In genomic region chr9:130172161-130172857, GRCh38 we compare ENCODE assay signal across 8 cellular contexts. TPM values are rescaled to one million over a fixed set of nuclear protein-coding genes. Genes with fewer than 3 reads are reported as not detected.
DNase-seq lines count a peak whose midpoint lies in the region; ATAC-seq and TF ChIP-seq lines count a peak whose summit lies in the region.

Gene NCS1, plus strand, starts transcription at chr9:130172404. Its CDS starts 260 bp downstream, at chr9:130172664.

- H3K27ac ChIP-seq in CD4-positive, CD25-positive, alpha-beta regulatory T cell (ENCODE audit: insufficient read depth, low read length, poor library complexity, severe bottlenecking) = no peak within 1 kb of the TSS

- H3K36me3 Mint-ChIP-seq in CD4-positive, CD25-positive, alpha-beta regulatory T cell = no peaks in the 10 kb centered on the region

- no peaks in the 10 kb centered on the region for H3K27me3 ChIP-seq in CD4-positive, CD25-positive, alpha-beta regulatory T cell (ENCODE audit: control insufficient read depth, insufficient read depth, low read length)
- H3K27me3 ChIP-seq in skeletal muscle satellite cell (ENCODE audit: control insufficient read depth, insufficient read depth, low read length) = no peaks in the 10 kb centered on the region

- TF ChIP-seq CTCF in WI38 (IDR thresholded peaks at IDR 0.05; ENCODE audit: low read depth, low read length) (no peak), cardiac fibroblast (IDR thresholded peaks at IDR 0.05; ENCODE audit: low read depth, low read length) (no peak)

- peaks cover 0 to 2% (median 0%) of the 10 kb centered on the region in 7 donors for H3K9me3 Mint-ChIP-seq in CD4-positive, CD25-positive, alpha-beta regulatory T cell

- ATAC-seq in CD4-positive, CD25-positive, alpha-beta regulatory T cell (ENCODE audit: low read depth in 2 of 2) = peak; percentile 44 to 46
- ATAC-seq in GM18873 (IDR thresholded peaks at IDR 0.05; ENCODE audit: low FRiP score, unreplicated experiment) (no peak), HG02885 (IDR thresholded peaks at IDR 0.05; ENCODE audit: poor library complexity, unreplicated experiment) (no peak)

- peak within 1 kb of the TSS; percentile 97 for H3K4me2 ChIP-seq in skeletal muscle satellite cell (ENCODE audit: low read length)

- peak in 1 of 3 donors; percentile 23 for DNase-seq in CD4-positive, CD25-positive, alpha-beta regulatory T cell
- DNase-seq in LoVo (ENCODE audit: low spot score) (peak; percentile 76), cardiac fibroblast (ENCODE audit: low read depth in 2 of 2) (peak; percentile 55 to 76), iPS-NIHi11 (ENCODE audit: low spot score) (peak; percentile 95)

- peaks cover 4% of the 10 kb centered on the region for H3K4me1 ChIP-seq in CD4-positive, CD25-positive, alpha-beta regulatory T cell (ENCODE audit: control insufficient read depth, insufficient read depth, low read length, poor library complexity, severe bottlenecking)
- H3K4me1 ChIP-seq in skeletal muscle satellite cell (ENCODE audit: control insufficient read depth, insufficient read depth, low read length) = peaks cover 17% of the 10 kb centered on the region

- peaks cover 0 to 14% (median 4%) of the 10 kb centered on the region in 4 donors for H3K4me1 Mint-ChIP-seq in CD4-positive, CD25-positive, alpha-beta regulatory T cell

- peak within 1 kb of the TSS; percentile 82 for H3K9ac ChIP-seq in skeletal muscle satellite cell (ENCODE audit: low read depth, low read length)

- peak within 1 kb of the TSS; percentile 74 to 85 (median 78) for H3K4me3 Mint-ChIP-seq in CD4-positive, CD25-positive, alpha-beta regulatory T cell

- no peaks in the 10 kb centered on the region for H3K36me3 ChIP-seq in CD4-positive, CD25-positive, alpha-beta regulatory T cell (ENCODE audit: control insufficient read depth, insufficient read depth, low read length)
- peaks cover 4% of the 10 kb centered on the region for H3K36me3 ChIP-seq in skeletal muscle satellite cell (ENCODE audit: insufficient read depth, low read length)

- H3K27me3 Mint-ChIP-seq in CD4-positive, CD25-positive, alpha-beta regulatory T cell = peaks cover 17% of the 10 kb centered on the region

- H3K9me3 ChIP-seq in CD4-positive, CD25-positive, alpha-beta regulatory T cell (ENCODE audit: control insufficient read depth in 2 of 2, low read length in 2 of 2) = no peaks in the 10 kb centered on the region
- no peaks in the 10 kb centered on the region for H3K9me3 ChIP-seq in skeletal muscle satellite cell (replicated peaks; ENCODE audit: low read length)

- H3K4me3 ChIP-seq in CD4-positive, CD25-positive, alpha-beta regulatory T cell (ENCODE audit: low read depth, low read length) = no peak within 1 kb of the TSS
- H3K4me3 ChIP-seq in WI38 (ENCODE audit: low read depth, low read length) (peak within 1 kb of the TSS; percentile 61), cardiac fibroblast (replicated peaks in 1 of 2; ENCODE audit: low read depth in 2 of 2, low read length in 2 of 2) (peak within 1 kb of the TSS; percentile 58 to 63), skeletal muscle satellite cell (ENCODE audit: low read length) (peak within 1 kb of the TSS; percentile 79)

- peak within 1 kb of the TSS in 1 of 3 donors; percentile 52 for H3K27ac Mint-ChIP-seq in CD4-positive, CD25-positive, alpha-beta regulatory T cell

RNA-seq across cellular contexts. Expression of gene NCS1, which starts in this region (rescaled TPM):
- total RNA-seq in CD4-positive, CD25-positive, alpha-beta regulatory T cell = 0.22 TPM
- not detected for polyA plus RNA-seq in CD4-positive, CD25-positive, alpha-beta regulatory T cell
- total RNA-seq in skeletal muscle satellite cell (2012; rRNA removed) = 34.0 and 41.7 TPM in 2 replicates

Comparison
In these comparisons a context has a peak if more than half of its experiments do, and no peak if none do; other contexts are left out.
1. Peak in ATAC-seq in CD4-positive, CD25-positive, alpha-beta regulatory T cell; RNA of the gene not detected or under 1 TPM.